Comparison of ENCODE assay signal across 8 cellular contexts in genomic region chr12:27781680-27782079, GRCh38. TPM values are rescaled to one million over a fixed set of nuclear protein-coding genes. Genes with fewer than 3 reads are reported as not detected.
DNase-seq lines count a peak whose midpoint lies in the region; ATAC-seq, FAIRE-seq and TF ChIP-seq lines count a peak whose summit lies in the region.

No MANE protein-coding gene starts in this region.

- H2BK5ac ChIP-seq in mesendoderm (ENCODE audit: low read length) = peak overlapping the region; percentile 49

- H3K56ac ChIP-seq in mesendoderm (ENCODE audit: low read length) = peak overlapping the region; percentile 86

- no peak overlapping the region for H2BK15ac ChIP-seq in mesendoderm (replicated peaks; ENCODE audit: low read depth)

- H4K5ac ChIP-seq in mesendoderm (ENCODE audit: low read length) = no peak overlapping the region

- H3K27ac ChIP-seq in A673 (ENCODE audit: low read depth, low read length, poor library complexity, severe bottlenecking) (peak overlapping the region; percentile 6), mesendoderm (ENCODE audit: low read depth, low read length) (peak overlapping the region; percentile 41)

- H3K4me1 ChIP-seq in A673 (ENCODE audit: insufficient read depth, low read length, poor library complexity, severe bottlenecking) (peaks cover 27% of the 10 kb centered on the region), mesendoderm (ENCODE audit: control insufficient read depth, low read depth, low read length) (peaks cover 5% of the 10 kb centered on the region)

- H3K9me3 ChIP-seq in A673 (ENCODE audit: low read depth, low read length, poor library complexity, severe bottlenecking) = no peaks in the 10 kb centered on the region

- no peak overlapping the region for H2AK5ac ChIP-seq in mesendoderm (ENCODE audit: low read length)

- H3K18ac ChIP-seq in mesendoderm (ENCODE audit: low read length) = no peak overlapping the region

- peak overlapping the region; percentile 43 for H3K4me2 ChIP-seq in mesendoderm (ENCODE audit: low read length)

- intact Hi-C loops in A673 (cut with micrococcal nuclease; ENCODE audit: unreplicated experiment) = no loop called here

- H3K4ac ChIP-seq in mesendoderm (ENCODE audit: low read depth, low read length) = peak overlapping the region; percentile 87

- CTCF ChIA-PET in A673 (lab: Charles Lee) = no interaction called here

- no CpG with 5 or more reads among the region's 5 CpGs for WGBS in mesendoderm (ENCODE audit: extremely low coverage, insufficient coverage, low lambda C conversion rate)

- POLR2A ChIA-PET in A673 (lab: Charles Lee; ENCODE audit: low non-redundant PET) = interaction anchor here (0.9 kb wide), 1 partner anchor 22 kb away, joined by 3 read pairs; no protein-coding TSS in a partner anchor

- H3K27me3 ChIP-seq in A673 (replicated peaks; ENCODE audit: insufficient read depth, low read depth, low read length, poor library complexity) (no peaks in the 10 kb centered on the region), mesendoderm (ENCODE audit: insufficient read depth, low read length, poor library complexity) (no peaks in the 10 kb centered on the region)

- ATAC-seq in GM18868 (IDR thresholded peaks at IDR 0.05; ENCODE audit: unreplicated experiment) = no peak

- peak; percentile 39 for DNase-seq in A673 (ENCODE audit: low spot score)
- DNase-seq in HFF-Myc (ENCODE audit: extremely low read depth, low read depth) = no peak
- peak; percentile 26 for DNase-seq in astrocyte of the hippocampus (ENCODE audit: low read depth, low spot score)
- DNase-seq in mesendoderm = peak; percentile 69
- no peak for DNase-seq in GM19239 (ENCODE audit: insufficient read length, low spot score)
- DNase-seq in NCI-H1105 (lab: John Stamatoyannopoulos, UW) = no peak
- DNase-seq in DMS 273 (lab: John Stamatoyannopoulos, UW; ENCODE audit: unreplicated experiment) = no peak

- H4K8ac ChIP-seq in mesendoderm (ENCODE audit: low read depth, low read length) = no peak overlapping the region

- no peaks in the 10 kb centered on the region for H3K36me3 ChIP-seq in A673 (ENCODE audit: insufficient read depth, low read length, poor library complexity, severe bottlenecking)
- H3K36me3 ChIP-seq in mesendoderm (ENCODE audit: control insufficient read depth, insufficient read depth, low read length) = no peaks in the 10 kb centered on the region

- peak overlapping the region; percentile 87 for H3K4me3 ChIP-seq in A673 (ENCODE audit: low read depth, low read length, poor library complexity, severe bottlenecking)
- peak overlapping the region; percentile 71 for H3K4me3 ChIP-seq in HFF-Myc (replicated peaks; ENCODE audit: low read depth, low read length)
- no peak overlapping the region for H3K4me3 ChIP-seq in mesendoderm (ENCODE audit: low read length)

- H2BK120ac ChIP-seq in mesendoderm (ENCODE audit: low read depth, low read length) = no peak overlapping the region

- H3K23ac ChIP-seq in mesendoderm (ENCODE audit: low read length) = no peak overlapping the region

- TSS peak; percentile 36 for BruUV-seq in A673 (replicated peaks; lab: Mats Ljungman, UMichigan)

- peak overlapping the region; percentile 57 for H3K9ac ChIP-seq in mesendoderm (ENCODE audit: low read length)

- FAIRE-seq in GM19239 (lab: Jason Lieb, UNC) = no peak

- peaks cover 5% of the 10 kb centered on the region for H3K79me1 ChIP-seq in mesendoderm (ENCODE audit: low read length)

- H3K79me2 ChIP-seq in mesendoderm (ENCODE audit: control insufficient read depth, insufficient read depth, low read length) = peaks cover 30% of the 10 kb centered on the region

- TF ChIP-seq CTCF in A673 (conservative IDR thresholded peaks at IDR 0.05; ENCODE audit: low read depth, low read length) = no peak
- no peak for TF ChIP-seq CTCF in HFF-Myc (IDR thresholded peaks at IDR 0.05; ENCODE audit: low read depth, low read length, missing control alignments)

RNA-seq across cellular contexts. Expression of gene MANSC4, which starts 1.6 kb away (rescaled TPM):
- not detected in 2 replicates for total RNA-seq in A673 (2021)
- polyA plus RNA-seq in mesendoderm (2013, experiment 1 of 2) = 0.04 TPM
- polyA plus RNA-seq in mesendoderm (2013, experiment 2 of 2) = not detected

RNA-seq across cellular contexts. Expression of gene KLHL42, which starts 1.6 kb away (rescaled TPM):
- total RNA-seq in A673 (2021) = 30.9 and 32.4 TPM in 2 replicates
- polyA plus RNA-seq in mesendoderm (2013, experiment 1 of 2) = 17.1 TPM
- polyA plus RNA-seq in mesendoderm (2013, experiment 2 of 2) = 17.4 TPM

Comparison
In these comparisons a context has a peak if more than half of its experiments do, and no peak if none do; other contexts are left out.
1. DNase-seq: peak in A673 (single experiment), astrocyte of the hippocampus (single experiment) and mesendoderm (single experiment); none in HFF-Myc (single experiment), GM19239 (single experiment), NCI-H1105 (single experiment) and DMS 273 (single experiment).